Comparison of ENCODE assay signal across 8 cellular contexts in genomic region chr5:126780165-126780827, GRCh38. TPM values are rescaled to one million over a fixed set of nuclear protein-coding genes. Genes with fewer than 3 reads are reported as not detected.
A peak's percentile ranks its signal among the peaks of the same experiment; 100 is the strongest.
DNase-seq lines count a peak whose midpoint lies in the region; ATAC-seq and TF ChIP-seq lines count a peak whose summit lies in the region.

No MANE protein-coding gene starts in this region.

- H3K9me3 Mint-ChIP-seq in activated CD4-positive, alpha-beta T cell treated with anti-CD3 and anti-CD28 coated beads, Interleukin-2, amount 10 ng/mL, durations not matched to agents 7 days and 5 days: no peaks in the 10 kb centered on the region
- H3K9me3 Mint-ChIP-seq in endodermal cell (peaks cover 2% of the 10 kb centered on the region), nephron (no peaks in the 10 kb centered on the region)

- H3K9ac ChIP-seq in endodermal cell (ENCODE audit: extremely low read depth, low read length, poor library complexity, severe bottlenecking): peak overlapping the region; percentile 23

- H3K36me3 ChIP-seq in endodermal cell (ENCODE audit: control insufficient read depth, insufficient read depth, low read length): peaks cover 40% of the 10 kb centered on the region

- peak overlapping the region; percentile 95 for H3K4me3 Mint-ChIP-seq in activated CD4-positive, alpha-beta T cell treated with anti-CD3 and anti-CD28 coated beads, Interleukin-2, amount 10 ng/mL, durations not matched to agents 7 days and 5 days
- H3K4me3 Mint-ChIP-seq in endodermal cell: peak overlapping the region; percentile 94
- H3K4me3 Mint-ChIP-seq in nephron: peak overlapping the region; percentile 30 to 97 (median 34)

- ATAC-seq in GM18907 (IDR thresholded peaks at IDR 0.05; ENCODE audit: unreplicated experiment) (no peak), HG03439 (IDR thresholded peaks at IDR 0.05; ENCODE audit: unreplicated experiment) (no peak)

- H3K27me3 Mint-ChIP-seq in activated CD4-positive, alpha-beta T cell treated with anti-CD3 and anti-CD28 coated beads, Interleukin-2, amount 10 ng/mL, durations not matched to agents 7 days and 5 days: no peaks in the 10 kb centered on the region
- H3K27me3 Mint-ChIP-seq in endodermal cell (ENCODE audit: insufficient read depth): no peaks in the 10 kb centered on the region
- no peaks in the 10 kb centered on the region for H3K27me3 Mint-ChIP-seq in nephron (ENCODE audit: low read depth)

- H3K4me3 ChIP-seq in AG09309 (ENCODE audit: control insufficient read depth, low read depth, low read length) (no peak overlapping the region), endodermal cell (ENCODE audit: low read length) (peak overlapping the region; percentile 87)

- DNase-seq in AG09309 (ENCODE audit: low read depth) (peak; percentile 45), NCI-H2196 treated with DMSO at 0.1 percent for 48 hours (lab: John Stamatoyannopoulos, UW; ENCODE audit: unreplicated experiment) (peak; percentile 52), endodermal cell (peak; percentile 62)
- DNase-seq in activated CD4-positive, alpha-beta T cell treated with anti-CD3 and anti-CD28 coated beads, Interleukin-2, amount 10 ng/mL, durations not matched to agents 7 days and 5 days: peak; percentile 74

- peak overlapping the region; percentile 97 for H3K27ac Mint-ChIP-seq in activated CD4-positive, alpha-beta T cell treated with anti-CD3 and anti-CD28 coated beads, Interleukin-2, amount 10 ng/mL, durations not matched to agents 7 days and 5 days
- H3K27ac Mint-ChIP-seq in endodermal cell: peak overlapping the region; percentile 94
- peak overlapping the region; percentile 6 to 54 (median 33) for H3K27ac Mint-ChIP-seq in nephron

- CTCF ChIA-PET in activated CD4-positive, alpha-beta T cell treated with anti-CD3 and anti-CD28 coated beads, Interleukin-2, amount 10 ng/mL, durations not matched to agents 7 days and 5 days (lab: Charles Lee): interaction anchor here (0.7 to 9.1 kb wide), 15 partner anchors 12 to 180 kb away, joined by 3 to 107 read pairs (median 3); partner anchors contain the start of gene PHAX

- peaks cover 47% of the 10 kb centered on the region for H3K4me1 Mint-ChIP-seq in activated CD4-positive, alpha-beta T cell treated with anti-CD3 and anti-CD28 coated beads, Interleukin-2, amount 10 ng/mL, durations not matched to agents 7 days and 5 days
- H3K4me1 Mint-ChIP-seq in endodermal cell (peaks cover 15% of the 10 kb centered on the region), nephron (peaks cover 16% of the 10 kb centered on the region)

- TF ChIP-seq CTCF in AG09309 (IDR thresholded peaks at IDR 0.05; ENCODE audit: control insufficient read depth, insufficient read depth, low read depth, low read length, missing control alignments): peak; percentile 64
- TF ChIP-seq CTCF in GM12873 (IDR thresholded peaks at IDR 0.05; ENCODE audit: insufficient read depth, low read depth, low read length, missing control alignments): peak; percentile 63
- peak; percentile 87 for TF ChIP-seq CTCF in endodermal cell (conservative IDR thresholded peaks at IDR 0.05)
- TF ChIP-seq CTCF in nephron (IDR thresholded peaks at IDR 0.05; ENCODE audit: unreplicated experiment in 3 of 3): peak; percentile 62 to 68 (median 65)

- no peaks in the 10 kb centered on the region for H3K27me3 ChIP-seq in endodermal cell (ENCODE audit: control insufficient read depth, insufficient read depth, low read length, poor library complexity, severe bottlenecking)

- H3K36me3 Mint-ChIP-seq in activated CD4-positive, alpha-beta T cell treated with anti-CD3 and anti-CD28 coated beads, Interleukin-2, amount 10 ng/mL, durations not matched to agents 7 days and 5 days (ENCODE audit: low read depth): peaks cover 34% of the 10 kb centered on the region
- peaks cover 22% of the 10 kb centered on the region for H3K36me3 Mint-ChIP-seq in endodermal cell (ENCODE audit: low read depth)
- H3K36me3 Mint-ChIP-seq in nephron (ENCODE audit: low read depth): peaks cover 15% of the 10 kb centered on the region

- H3K4me1 ChIP-seq in endodermal cell (ENCODE audit: control insufficient read depth, insufficient read depth, low read length): no peaks in the 10 kb centered on the region

- POLR2A ChIA-PET in activated CD4-positive, alpha-beta T cell treated with anti-CD3 and anti-CD28 coated beads, Interleukin-2, amount 10 ng/mL, durations not matched to agents 7 days and 5 days (lab: Charles Lee): interaction anchor here (0.6 to 1.0 kb wide), 2 partner anchors 105 to 1376 kb away, joined by 3 to 6 read pairs; no protein-coding TSS in a partner anchor

- WGBS in endodermal cell (ENCODE audit: insufficient coverage in 1 of 2, insufficient read length in 1 of 2), 2 experiments: 55 to 59% methylated on average over 6 to 7 of the region's 7 CpGs

- peak overlapping the region; percentile 42 for H3K27ac ChIP-seq in endodermal cell (ENCODE audit: low read depth, low read length)

- H3K9me3 ChIP-seq in endodermal cell (ENCODE audit: control insufficient read depth, low read length): peaks cover 11% of the 10 kb centered on the region

RNA-seq across cellular contexts. Expression of gene LMNB1, which starts 3.4 kb away (rescaled TPM):
- total RNA-seq in activated CD4-positive, alpha-beta T cell treated with anti-CD3 and anti-CD28 coated beads, Interleukin-2, amount 10 ng/mL, durations not matched to agents 7 days and 5 days: 100 to 1,000 TPM; 326 to 337 TPM
- 100 to 1,000 TPM; 185 to 205 TPM for total RNA-seq in endodermal cell
- 204 TPM for polyA plus RNA-seq in endodermal cell (2013, experiment 1 of 2)
- 208 TPM for polyA plus RNA-seq in endodermal cell (2013, experiment 2 of 2)

Comparison
In these comparisons a context has a peak if more than half of its experiments do, and no peak if none do; other contexts are left out.
1. H3K27ac Mint-ChIP-seq: peak in every context shown above with its lines; median percentile 97 in activated CD4-positive, alpha-beta T cell treated with anti-CD3 and anti-CD28 coated beads, Interleukin-2, amount 10 ng/mL, durations not matched to agents 7 days and 5 days; 94 in endodermal cell; 33 in nephron.
2. H3K4me3 Mint-ChIP-seq: peak in every context shown above with its lines; median percentile 95 in activated CD4-positive, alpha-beta T cell treated with anti-CD3 and anti-CD28 coated beads, Interleukin-2, amount 10 ng/mL, durations not matched to agents 7 days and 5 days; 94 in endodermal cell; 34 in nephron.